1 cellular context compared by ENCODE assay signal in genomic region chr19:10719466-10719961, GRCh38.
TF ChIP-seq lines count a peak whose summit lies in the region.

No MANE protein-coding gene starts in this region.

TF ChIP-seq in GM12878, 131 proteins besides CTCF, POLR2A, EP300 and RAD21 (continued from another document):
- no peak for TF ChIP-seq GATAD2B (conservative IDR thresholded peaks at IDR 0.05; ENCODE audit: low read depth)
- TF ChIP-seq TAF1 (IDR thresholded peaks at IDR 0.05; ENCODE audit: borderline replicate concordance, low read depth, low read length): no peak
- no peak for TF ChIP-seq SIX5 (IDR thresholded peaks at IDR 0.05; ENCODE audit: low read depth, low read length, severe bottlenecking)
- TF ChIP-seq USF1 (IDR thresholded peaks at IDR 0.05; ENCODE audit: borderline replicate concordance, extremely low read length, insufficient read depth, low read depth, low read length): no peak
- TF ChIP-seq CREB1 (IDR thresholded peaks at IDR 0.05; ENCODE audit: low read depth): no peak
- TF ChIP-seq HDAC2 (IDR thresholded peaks at IDR 0.05): no peak
- TF ChIP-seq ZNF274 (IDR thresholded peaks at IDR 0.05; ENCODE audit: insufficient read depth, insufficient read length): no peak
- no peak for TF ChIP-seq CEBPB (IDR thresholded peaks at IDR 0.05; ENCODE audit: borderline replicate concordance in 1 of 2, low read depth in 2 of 2, low read length in 2 of 2)
- TF ChIP-seq FOXK2 (IDR thresholded peaks at IDR 0.05): no peak
- TF ChIP-seq NR2C2 (IDR thresholded peaks at IDR 0.05; ENCODE audit: borderline replicate concordance, control insufficient read depth, insufficient read length, low read depth): no peak
- no peak for TF ChIP-seq MYB (IDR thresholded peaks at IDR 0.05; ENCODE audit: borderline replicate concordance, low read depth, low read length)
- TF ChIP-seq NFIC (IDR thresholded peaks at IDR 0.05; ENCODE audit: low read depth, low read length): no peak
- TF ChIP-seq CUX1 (IDR thresholded peaks at IDR 0.05; ENCODE audit: insufficient replicate concordance, low read depth, low read length): no peak
- no peak for TF ChIP-seq SMARCA5 (IDR thresholded peaks at IDR 0.05)
- no peak for TF ChIP-seq IRF3 (IDR thresholded peaks at IDR 0.05)
